Comparison of ENCODE assay signal across 1 cellular context in genomic region chr17:71438631-71439146, GRCh38.
TF ChIP-seq lines count a peak whose summit lies in the region.

No MANE protein-coding gene starts in this region.

TF ChIP-seq in HEK293, 187 proteins besides CTCF, POLR2A, EP300 and RAD21 (continued from another document and continues in another):
- TF ChIP-seq ZBTB10 (tag by site-specific recombination; IDR thresholded peaks at IDR 0.05) (no peak), ZNF792 (tag by site-specific recombination; IDR thresholded peaks at IDR 0.05) (0 out of 2 replicates have a peak, but pooled peaks have one; percentile 39), ZNF843 (tag by site-specific recombination; IDR thresholded peaks at IDR 0.05) (peak; percentile 98), PATZ1 (tag by site-specific recombination; IDR thresholded peaks at IDR 0.05) (peak; percentile 88), ZNF175 (tag by site-specific recombination; IDR thresholded peaks at IDR 0.05) (no peak), ZNF138 (tag by site-specific recombination; IDR thresholded peaks at IDR 0.05; ENCODE audit: borderline replicate concordance) (no peak), SP2 (tag by site-specific recombination; IDR thresholded peaks at IDR 0.05) (peak; percentile 39), ZNF112 (tag by site-specific recombination; IDR thresholded peaks at IDR 0.05) (no peak), ZBTB49 (tag by site-specific recombination; IDR thresholded peaks at IDR 0.05; ENCODE audit: low read depth) (no peak), ZNF623 (tag by site-specific recombination; IDR thresholded peaks at IDR 0.05) (peak; percentile 43), ZNF114 (tag by site-specific recombination; IDR thresholded peaks at IDR 0.05) (no peak), KLF16 (tag by site-specific recombination; IDR thresholded peaks at IDR 0.05) (peak; percentile 46; the same call in 1 of the 2 replicates), ZNF248 (tag by site-specific recombination; IDR thresholded peaks at IDR 0.05) (no peak), YY2 (tag by site-specific recombination; IDR thresholded peaks at IDR 0.05) (peak; percentile 59), YY1 (tag by site-specific recombination; IDR thresholded peaks at IDR 0.05) (no peak), ZEB2 (tag by site-specific recombination; IDR thresholded peaks at IDR 0.05) (peak; percentile 99), ZNF629 (tag by site-specific recombination; IDR thresholded peaks at IDR 0.05) (peak; percentile 96), ZNF221 (tag by site-specific recombination; IDR thresholded peaks at IDR 0.05; ENCODE audit: borderline replicate concordance) (no peak), ZNF777 (tag by site-specific recombination; IDR thresholded peaks at IDR 0.05; ENCODE audit: borderline replicate concordance) (no peak), ZFHX2 (tag by site-specific recombination; conservative IDR thresholded peaks at IDR 0.05) (no peak), TCF7L2 (IDR thresholded peaks at IDR 0.05; ENCODE audit: borderline replicate concordance, low read depth, low read length) (peak; percentile 98), ZSCAN16 (tag by site-specific recombination; IDR thresholded peaks at IDR 0.05) (0 out of 2 replicates have a peak, but pooled peaks have one; percentile 25), SCRT2 (tag by site-specific recombination; IDR thresholded peaks at IDR 0.05) (peak; percentile 92), KLF8 (tag by site-specific recombination; IDR thresholded peaks at IDR 0.05) (peak; percentile 89), ZSCAN23 (tag by site-specific recombination; IDR thresholded peaks at IDR 0.05) (peak; percentile 97), ZNF837 (tag by site-specific recombination; IDR thresholded peaks at IDR 0.05) (no peak), ZNF701 (tag by site-specific recombination; IDR thresholded peaks at IDR 0.05) (no peak)
- TF ChIP-seq, protein P1, sequence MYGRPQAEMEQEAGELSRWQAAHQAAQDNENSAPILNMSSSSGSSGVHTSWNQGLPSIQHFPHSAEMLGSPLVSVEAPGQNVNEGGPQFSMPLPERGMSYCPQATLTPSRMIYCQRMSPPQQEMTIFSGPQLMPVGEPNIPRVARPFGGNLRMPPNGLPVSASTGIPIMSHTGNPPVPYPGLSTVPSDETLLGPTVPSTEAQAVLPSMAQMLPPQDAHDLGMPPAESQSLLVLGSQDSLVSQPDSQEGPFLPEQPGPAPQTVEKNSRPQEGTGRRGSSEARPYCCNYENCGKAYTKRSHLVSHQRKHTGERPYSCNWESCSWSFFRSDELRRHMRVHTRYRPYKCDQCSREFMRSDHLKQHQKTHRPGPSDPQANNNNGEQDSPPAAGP (tag by site-specific recombination; IDR thresholded peaks at IDR 0.05): peak; percentile 93
- TF ChIP-seq, protein P2, sequence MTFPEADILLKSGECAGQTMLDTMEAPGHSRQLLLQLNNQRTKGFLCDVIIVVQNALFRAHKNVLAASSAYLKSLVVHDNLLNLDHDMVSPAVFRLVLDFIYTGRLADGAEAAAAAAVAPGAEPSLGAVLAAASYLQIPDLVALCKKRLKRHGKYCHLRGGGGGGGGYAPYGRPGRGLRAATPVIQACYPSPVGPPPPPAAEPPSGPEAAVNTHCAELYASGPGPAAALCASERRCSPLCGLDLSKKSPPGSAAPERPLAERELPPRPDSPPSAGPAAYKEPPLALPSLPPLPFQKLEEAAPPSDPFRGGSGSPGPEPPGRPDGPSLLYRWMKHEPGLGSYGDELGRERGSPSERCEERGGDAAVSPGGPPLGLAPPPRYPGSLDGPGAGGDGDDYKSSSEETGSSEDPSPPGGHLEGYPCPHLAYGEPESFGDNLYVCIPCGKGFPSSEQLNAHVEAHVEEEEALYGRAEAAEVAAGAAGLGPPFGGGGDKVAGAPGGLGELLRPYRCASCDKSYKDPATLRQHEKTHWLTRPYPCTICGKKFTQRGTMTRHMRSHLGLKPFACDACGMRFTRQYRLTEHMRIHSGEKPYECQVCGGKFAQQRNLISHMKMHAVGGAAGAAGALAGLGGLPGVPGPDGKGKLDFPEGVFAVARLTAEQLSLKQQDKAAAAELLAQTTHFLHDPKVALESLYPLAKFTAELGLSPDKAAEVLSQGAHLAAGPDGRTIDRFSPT (tag by site-specific recombination; IDR thresholded peaks at IDR 0.05): peak; percentile 93
- TF ChIP-seq, protein P3, sequence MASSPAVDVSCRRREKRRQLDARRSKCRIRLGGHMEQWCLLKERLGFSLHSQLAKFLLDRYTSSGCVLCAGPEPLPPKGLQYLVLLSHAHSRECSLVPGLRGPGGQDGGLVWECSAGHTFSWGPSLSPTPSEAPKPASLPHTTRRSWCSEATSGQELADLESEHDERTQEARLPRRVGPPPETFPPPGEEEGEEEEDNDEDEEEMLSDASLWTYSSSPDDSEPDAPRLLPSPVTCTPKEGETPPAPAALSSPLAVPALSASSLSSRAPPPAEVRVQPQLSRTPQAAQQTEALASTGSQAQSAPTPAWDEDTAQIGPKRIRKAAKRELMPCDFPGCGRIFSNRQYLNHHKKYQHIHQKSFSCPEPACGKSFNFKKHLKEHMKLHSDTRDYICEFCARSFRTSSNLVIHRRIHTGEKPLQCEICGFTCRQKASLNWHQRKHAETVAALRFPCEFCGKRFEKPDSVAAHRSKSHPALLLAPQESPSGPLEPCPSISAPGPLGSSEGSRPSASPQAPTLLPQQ (tag by site-specific recombination; IDR thresholded peaks at IDR 0.05): peak; percentile 91
- TF ChIP-seq, protein P4, sequence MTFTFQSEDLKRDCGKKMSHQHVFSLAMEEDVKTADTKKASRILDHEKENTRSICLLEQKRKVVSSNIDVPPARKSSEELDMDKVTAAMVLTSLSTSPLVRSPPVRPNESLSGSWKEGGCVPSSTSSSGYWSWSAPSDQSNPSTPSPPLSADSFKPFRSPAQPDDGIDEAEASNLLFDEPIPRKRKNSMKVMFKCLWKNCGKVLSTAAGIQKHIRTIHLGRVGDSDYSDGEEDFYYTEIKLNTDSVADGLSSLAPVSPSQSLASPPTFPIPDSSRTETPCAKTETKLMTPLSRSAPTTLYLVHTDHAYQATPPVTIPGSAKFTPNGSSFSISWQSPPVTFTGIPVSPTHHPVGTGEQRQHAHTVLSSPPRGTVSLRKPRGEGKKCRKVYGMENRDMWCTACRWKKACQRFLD (tag by site-specific recombination; IDR thresholded peaks at IDR 0.05): no peak
- TF ChIP-seq, protein P5, sequence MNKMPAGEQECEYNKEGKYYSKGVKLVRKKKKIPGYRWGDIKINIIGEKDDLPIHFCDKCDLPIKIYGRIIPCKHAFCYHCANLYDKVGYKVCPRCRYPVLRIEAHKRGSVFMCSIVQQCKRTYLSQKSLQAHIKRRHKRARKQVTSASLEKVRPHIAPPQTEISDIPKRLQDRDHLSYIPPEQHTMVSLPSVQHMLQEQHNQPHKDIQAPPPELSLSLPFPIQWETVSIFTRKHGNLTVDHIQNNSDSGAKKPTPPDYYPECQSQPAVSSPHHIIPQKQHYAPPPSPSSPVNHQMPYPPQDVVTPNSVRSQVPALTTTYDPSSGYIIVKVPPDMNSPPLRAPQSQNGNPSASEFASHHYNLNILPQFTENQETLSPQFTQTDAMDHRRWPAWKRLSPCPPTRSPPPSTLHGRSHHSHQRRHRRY (tag by site-specific recombination; IDR thresholded peaks at IDR 0.05): peak; percentile 95
- TF ChIP-seq, protein P6, sequence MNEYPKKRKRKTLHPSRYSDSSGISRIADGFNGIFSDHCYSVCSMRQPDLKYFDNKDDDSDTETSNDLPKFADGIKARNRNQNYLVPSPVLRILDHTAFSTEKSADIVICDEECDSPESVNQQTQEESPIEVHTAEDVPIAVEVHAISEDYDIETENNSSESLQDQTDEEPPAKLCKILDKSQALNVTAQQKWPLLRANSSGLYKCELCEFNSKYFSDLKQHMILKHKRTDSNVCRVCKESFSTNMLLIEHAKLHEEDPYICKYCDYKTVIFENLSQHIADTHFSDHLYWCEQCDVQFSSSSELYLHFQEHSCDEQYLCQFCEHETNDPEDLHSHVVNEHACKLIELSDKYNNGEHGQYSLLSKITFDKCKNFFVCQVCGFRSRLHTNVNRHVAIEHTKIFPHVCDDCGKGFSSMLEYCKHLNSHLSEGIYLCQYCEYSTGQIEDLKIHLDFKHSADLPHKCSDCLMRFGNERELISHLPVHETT (tag by site-specific recombination; IDR thresholded peaks at IDR 0.05): peak; percentile 98
- TF ChIP-seq, protein P7, sequence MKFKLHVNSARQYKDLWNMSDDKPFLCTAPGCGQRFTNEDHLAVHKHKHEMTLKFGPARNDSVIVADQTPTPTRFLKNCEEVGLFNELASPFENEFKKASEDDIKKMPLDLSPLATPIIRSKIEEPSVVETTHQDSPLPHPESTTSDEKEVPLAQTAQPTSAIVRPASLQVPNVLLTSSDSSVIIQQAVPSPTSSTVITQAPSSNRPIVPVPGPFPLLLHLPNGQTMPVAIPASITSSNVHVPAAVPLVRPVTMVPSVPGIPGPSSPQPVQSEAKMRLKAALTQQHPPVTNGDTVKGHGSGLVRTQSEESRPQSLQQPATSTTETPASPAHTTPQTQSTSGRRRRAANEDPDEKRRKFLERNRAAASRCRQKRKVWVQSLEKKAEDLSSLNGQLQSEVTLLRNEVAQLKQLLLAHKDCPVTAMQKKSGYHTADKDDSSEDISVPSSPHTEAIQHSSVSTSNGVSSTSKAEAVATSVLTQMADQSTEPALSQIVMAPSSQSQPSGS (tag by site-specific recombination; IDR thresholded peaks at IDR 0.05; ENCODE audit: low read depth): peak; percentile 87
- TF ChIP-seq, protein P8, sequence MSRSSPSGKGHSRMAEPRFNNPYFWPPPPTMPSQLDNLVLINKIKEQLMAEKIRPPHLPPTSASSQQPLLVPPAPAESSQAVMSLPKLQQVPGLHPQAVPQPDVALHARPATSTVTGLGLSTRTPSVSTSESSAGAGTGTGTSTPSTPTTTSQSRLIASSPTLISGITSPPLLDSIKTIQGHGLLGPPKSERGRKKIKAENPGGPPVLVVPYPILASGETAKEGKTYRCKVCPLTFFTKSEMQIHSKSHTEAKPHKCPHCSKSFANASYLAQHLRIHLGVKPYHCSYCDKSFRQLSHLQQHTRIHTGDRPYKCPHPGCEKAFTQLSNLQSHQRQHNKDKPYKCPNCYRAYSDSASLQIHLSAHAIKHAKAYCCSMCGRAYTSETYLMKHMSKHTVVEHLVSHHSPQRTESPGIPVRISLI (tag by site-specific recombination; IDR thresholded peaks at IDR 0.05): 0 out of 2 replicates have a peak, but pooled peaks have one; percentile 31
- TF ChIP-seq, protein P9, sequence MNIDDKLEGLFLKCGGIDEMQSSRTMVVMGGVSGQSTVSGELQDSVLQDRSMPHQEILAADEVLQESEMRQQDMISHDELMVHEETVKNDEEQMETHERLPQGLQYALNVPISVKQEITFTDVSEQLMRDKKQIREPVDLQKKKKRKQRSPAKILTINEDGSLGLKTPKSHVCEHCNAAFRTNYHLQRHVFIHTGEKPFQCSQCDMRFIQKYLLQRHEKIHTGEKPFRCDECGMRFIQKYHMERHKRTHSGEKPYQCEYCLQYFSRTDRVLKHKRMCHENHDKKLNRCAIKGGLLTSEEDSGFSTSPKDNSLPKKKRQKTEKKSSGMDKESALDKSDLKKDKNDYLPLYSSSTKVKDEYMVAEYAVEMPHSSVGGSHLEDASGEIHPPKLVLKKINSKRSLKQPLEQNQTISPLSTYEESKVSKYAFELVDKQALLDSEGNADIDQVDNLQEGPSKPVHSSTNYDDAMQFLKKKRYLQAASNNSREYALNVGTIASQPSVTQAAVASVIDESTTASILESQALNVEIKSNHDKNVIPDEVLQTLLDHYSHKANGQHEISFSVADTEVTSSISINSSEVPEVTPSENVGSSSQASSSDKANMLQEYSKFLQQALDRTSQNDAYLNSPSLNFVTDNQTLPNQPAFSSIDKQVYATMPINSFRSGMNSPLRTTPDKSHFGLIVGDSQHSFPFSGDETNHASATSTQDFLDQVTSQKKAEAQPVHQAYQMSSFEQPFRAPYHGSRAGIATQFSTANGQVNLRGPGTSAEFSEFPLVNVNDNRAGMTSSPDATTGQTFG (tag by site-specific recombination; IDR thresholded peaks at IDR 0.05; ENCODE audit: borderline replicate concordance): no peak
